26 cellular contexts compared by ENCODE assay signal in genomic region chr1:3160647-3161046, GRCh38.
DNase-seq lines count a peak whose midpoint lies in the region; ATAC-seq and TF ChIP-seq lines count a peak whose summit lies in the region.
"Had no signal": no experiment of that assay in that cellular context is flagged by ENCODE, and none has a peak within 500 bp of the region (broad histone marks: within the 10 kb centered on the region; RNA-seq: fewer than 3 reads in every experiment).

No MANE protein-coding gene starts in this region.

- TF ChIP-seq CTCF in left ventricle myocardium inferior (IDR thresholded peaks at IDR 0.05; ENCODE audit: borderline replicate concordance) (no peak), coronary artery (IDR thresholded peaks at IDR 0.05) (no peak)
- TF ChIP-seq CTCF in activated CD8-positive, alpha-beta T cell treated with anti-CD3 and anti-CD28 coated beads for 36 hours (IDR thresholded peaks at IDR 0.05), result no peak

- H3K27ac Mint-ChIP-seq in activated CD8-positive, alpha-beta T cell treated with anti-CD3 and anti-CD28 coated beads for 36 hours, result no peak overlapping the region
- H3K27ac Mint-ChIP-seq: activated CD4-positive, alpha-beta memory T cell treated with anti-CD3 and anti-CD28 coated beads for 36 hours; HFFc6; WTC11 had no signal

- no peaks in the 10 kb centered on the region for H3K9me3 Mint-ChIP-seq in activated CD8-positive, alpha-beta T cell treated with anti-CD3 and anti-CD28 coated beads for 36 hours
- H3K9me3 Mint-ChIP-seq: activated CD4-positive, alpha-beta memory T cell treated with anti-CD3 and anti-CD28 coated beads for 36 hours; WTC11 had no signal

- no peaks in the 10 kb centered on the region for H3K9me3 ChIP-seq in left ventricle myocardium inferior (replicated peaks)
- H3K9me3 ChIP-seq: adrenal gland, heart left ventricle, pancreas, suprapubic skin had no signal

- POLR2A ChIA-PET in activated CD8-positive, alpha-beta T cell treated with anti-CD3 and anti-CD28 coated beads for 36 hours (lab: Charles Lee), result no interaction called here

- peak overlapping the region; percentile 31 for H3K4me3 Mint-ChIP-seq in activated CD8-positive, alpha-beta T cell treated with anti-CD3 and anti-CD28 coated beads for 36 hours
- H3K4me3 Mint-ChIP-seq: HFFc6, WTC11 had no signal

- H3K4me3 ChIP-seq in left ventricle myocardium inferior (no peak overlapping the region), coronary artery (peak overlapping the region; percentile 44)
- H3K4me3 ChIP-seq: adrenal gland, heart left ventricle, pancreas, suprapubic skin had no signal

- no peaks in the 10 kb centered on the region for H3K36me3 ChIP-seq in left ventricle myocardium inferior
- H3K36me3 ChIP-seq: adrenal gland, heart left ventricle, pancreas, suprapubic skin had no signal

- peak overlapping the region; percentile 19 for H3K27ac ChIP-seq in left ventricle myocardium inferior (replicated peaks)
- H3K27ac ChIP-seq in coronary artery, result peak overlapping the region; percentile 73 to 83
- H3K27ac ChIP-seq in temporal lobe (ENCODE audit: low read depth, low read length), result peak overlapping the region; percentile 72
- H3K27ac ChIP-seq: adrenal gland, epithelial cell of prostate, KMS-11, pancreas, suprapubic skin had no signal

- peaks cover 12% of the 10 kb centered on the region for H3K27me3 Mint-ChIP-seq in activated CD8-positive, alpha-beta T cell treated with anti-CD3 and anti-CD28 coated beads for 36 hours

- no peak for DNase-seq in left ventricle myocardium inferior
- DNase-seq in cardiac septum (ENCODE audit: low spot score), result no peak
- DNase-seq in activated CD8-positive, alpha-beta T cell treated with anti-CD3 and anti-CD28 coated beads for 36 hours, result no peak
- no peak for DNase-seq in coronary artery (ENCODE audit: low spot score)
- no peak for DNase-seq in posterior cingulate gyrus
- no peak for DNase-seq in NCI-H187 treated with DMSO at 0.1 percent for 48 hours (lab: John Stamatoyannopoulos, UW)
- DNase-seq: activated CD4-positive, alpha-beta memory T cell treated with anti-CD3 and anti-CD28 coated beads for 36 hours; adrenal gland; DMS79; heart left ventricle; HFFc6; left colon; mesendoderm; NCI-H146; NCI-H2171 treated with DMSO at 0.1 percent for 48 hours; NCI-H526 treated with DMSO at 0.1 percent for 48 hours; pancreas; stimulated activated CD4-positive, alpha-beta T cell treated with anti-CD3 and anti-CD28 coated beads, Interleukin-15, amount 100 ng/mL, for 24 hours; stimulated activated CD8-positive, alpha-beta memory T cell treated with anti-CD3 and anti-CD28 coated beads, Interleukin-4, amount 100 ng/mL, for 48 hours had no signal

- CTCF ChIA-PET in activated CD8-positive, alpha-beta T cell treated with anti-CD3 and anti-CD28 coated beads for 36 hours (lab: Charles Lee), result no interaction called here

- H3K36me3 Mint-ChIP-seq in activated CD8-positive, alpha-beta T cell treated with anti-CD3 and anti-CD28 coated beads for 36 hours (ENCODE audit: low read depth), result no peaks in the 10 kb centered on the region
- H3K36me3 Mint-ChIP-seq: activated CD4-positive, alpha-beta memory T cell treated with anti-CD3 and anti-CD28 coated beads for 36 hours; WTC11 had no signal

- peaks cover 21% of the 10 kb centered on the region for H3K27me3 ChIP-seq in left ventricle myocardium inferior (ENCODE audit: low read depth)
- H3K27me3 ChIP-seq: adrenal gland, pancreas had no signal

- intact Hi-C loops in left ventricle myocardium inferior (cut with micrococcal nuclease) (no loop called here), cardiac septum (cut with DNase I) (no loop called here), posterior cingulate gyrus (cut with DNase I) (no loop called here)
- intact Hi-C loops in activated CD8-positive, alpha-beta T cell treated with anti-CD3 and anti-CD28 coated beads for 36 hours (cut with micrococcal nuclease), result no loop called here

- H3K4me1 Mint-ChIP-seq in activated CD8-positive, alpha-beta T cell treated with anti-CD3 and anti-CD28 coated beads for 36 hours (ENCODE audit: low read depth), result peaks cover 7% of the 10 kb centered on the region
- H3K4me1 Mint-ChIP-seq: WTC11 had no signal

- H3K4me1 ChIP-seq in left ventricle myocardium inferior, result peaks cover 34% of the 10 kb centered on the region
- H3K4me1 ChIP-seq: adrenal gland, pancreas, suprapubic skin had no signal

- ATAC-seq in activated CD8-positive, alpha-beta T cell treated with anti-CD3 and anti-CD28 coated beads for 36 hours, result no peak
- ATAC-seq in HG02798 (IDR thresholded peaks at IDR 0.05; ENCODE audit: poor library complexity, unreplicated experiment), result no peak
- ATAC-seq: left colon, sciatic nerve, WTC11 had no signal

Comparison
In these comparisons a context has a peak if more than half of its experiments do, and no peak if none do; other contexts are left out.
1. H3K27ac ChIP-seq: peak in every context shown above with its lines; median percentile 78 in coronary artery; 72 in temporal lobe; 19 in left ventricle myocardium inferior.